8 cellular contexts compared by ENCODE assay signal in genomic region chr10:119029613-119030420, GRCh38. TPM values are rescaled to one million over a fixed set of nuclear protein-coding genes. Genes with fewer than 3 reads are reported as not detected.
DNase-seq lines count a peak whose midpoint lies in the region; ATAC-seq and TF ChIP-seq lines count a peak whose summit lies in the region.

Gene NANOS1 (plus strand): TSS chr10:119029714. CDS start chr10:119029802, 88 bp downstream.

- dilution Hi-C loops in mammary epithelial cell (cut with HindIII; ENCODE audit: low sequenced_read_pairs) = no loop called here

- H3K27me3 ChIP-seq in Panc1 (ENCODE audit: control insufficient read depth, insufficient read depth, low read length) (no peaks in the 10 kb centered on the region), mammary epithelial cell (ENCODE audit: insufficient read depth, low read length) (no peaks in the 10 kb centered on the region)

- no peak within 1 kb of the TSS for H3K27ac Mint-ChIP-seq in stimulated activated naive CD8-positive, alpha-beta T cell treated with anti-CD3 and anti-CD28 coated beads, Interleukin-15, Interleukin-2, amounts not matched to agents 100 ng/mL and 50 ng/mL, for 24 hours

- ATAC-seq in HG02870 (IDR thresholded peaks at IDR 0.05; ENCODE audit: unreplicated experiment) = peak; percentile 18
- ATAC-seq in Panc1 = peak; percentile 50

- no peak for TF ChIP-seq POLR2A in lower leg skin (IDR thresholded peaks at IDR 0.05)

- no peaks in the 10 kb centered on the region for H4K20me1 ChIP-seq in mammary epithelial cell (ENCODE audit: insufficient read depth, low read length)

- intact Hi-C loops in Panc1 (cut with micrococcal nuclease; ENCODE audit: unreplicated experiment) = loop anchor here (5.0 kb wide), 3 partner anchors 273 to 463 kb away; no protein-coding TSS in a partner anchor
- intact Hi-C loops in mammary epithelial cell (cut with micrococcal nuclease) = loop anchor here (2.0 to 10.0 kb wide), 3 partner anchors 229 to 463 kb away; no protein-coding TSS in a partner anchor
- intact Hi-C loops in lower leg skin (cut with DNase I; ENCODE audit: low total_unique reads) = no loop called here

- H3K36me3 ChIP-seq in Panc1 (ENCODE audit: control insufficient read depth, insufficient read depth, low read length) (peaks cover 14% of the 10 kb centered on the region), mammary epithelial cell (ENCODE audit: insufficient read depth, low read length) (peaks cover 16% of the 10 kb centered on the region)

- CTCF ChIA-PET in Panc1 (lab: Charles Lee) (interaction anchor here (0.7 kb wide), 1 partner anchor 292 kb away, joined by 3 read pairs; no protein-coding TSS in a partner anchor), mammary epithelial cell (lab: Charles Lee; ENCODE audit: low non-redundant PET) (interaction anchor here (0.5 kb wide), 1 partner anchor 23 kb away, joined by 3 read pairs; no protein-coding TSS in a partner anchor)

- H3K9me3 Mint-ChIP-seq in stimulated activated naive CD8-positive, alpha-beta T cell treated with anti-CD3 and anti-CD28 coated beads, Interleukin-15, Interleukin-2, amounts not matched to agents 100 ng/mL and 50 ng/mL, for 24 hours = no peaks in the 10 kb centered on the region

- POLR2A ChIA-PET in Panc1 (lab: Charles Lee) = interaction anchor here (0.5 kb wide), 1 partner anchor 214 kb away, joined by 3 read pairs; no protein-coding TSS in a partner anchor

- H3K9me3 ChIP-seq in Panc1 (ENCODE audit: control insufficient read depth, insufficient read depth, low read depth, low read length) (no peaks in the 10 kb centered on the region), mammary epithelial cell (replicated peaks; ENCODE audit: insufficient read depth, low read length) (no peaks in the 10 kb centered on the region)

- in situ Hi-C loops in Panc1 (cut with HindIII; ENCODE audit: low pct_unique_long_range_greater_than_20kb, low sequenced_read_pairs) (no loop called here), mammary epithelial cell (cut with MboI; ENCODE audit: low sequenced_read_pairs in 2 of 2) (loop anchor here in 1 of 2 donors (10.0 kb wide), 1 partner anchor 175 kb away; no protein-coding TSS in a partner anchor)

- H3K4me3 Mint-ChIP-seq in stimulated activated naive CD8-positive, alpha-beta T cell treated with anti-CD3 and anti-CD28 coated beads, Interleukin-15, Interleukin-2, amounts not matched to agents 100 ng/mL and 50 ng/mL, for 24 hours = peak within 1 kb of the TSS; percentile 53

- no CpG with 5 or more reads among the region's 136 CpGs for WGBS in mammary epithelial cell (ENCODE audit: low coverage, missing lambda C conversion rate)
- WGBS in lower leg skin, 2 donors = 0% methylated on average over 45 to 60 of the region's 136 CpGs

- H3K4me3 ChIP-seq in Panc1 (ENCODE audit: low read depth in 2 of 2, low read length in 2 of 2) (peak within 1 kb of the TSS; percentile 60 to 76), mammary epithelial cell (replicated peaks in 1 of 3; ENCODE audit: insufficient read depth in 1 of 3, low read depth in 2 of 3, low read length in 3 of 3) (peak within 1 kb of the TSS; percentile 39 to 71 (median 59)), lower leg skin (ENCODE audit: low read depth, poor library complexity, severe bottlenecking) (peak within 1 kb of the TSS; percentile 46)

- H3K4me1 Mint-ChIP-seq in stimulated activated naive CD8-positive, alpha-beta T cell treated with anti-CD3 and anti-CD28 coated beads, Interleukin-15, Interleukin-2, amounts not matched to agents 100 ng/mL and 50 ng/mL, for 24 hours (ENCODE audit: low read depth) = peaks cover 18% of the 10 kb centered on the region

- peaks cover 11% of the 10 kb centered on the region for H3K79me2 ChIP-seq in mammary epithelial cell (ENCODE audit: insufficient read depth, low read length)

- TF ChIP-seq CTCF in Panc1 (IDR thresholded peaks at IDR 0.05) (no peak), mammary epithelial cell (conservative IDR thresholded peaks at IDR 0.05 in 1 of 2, IDR thresholded peaks at IDR 0.05 in 1 of 2; ENCODE audit: extremely low read depth in 1 of 2, insufficient read depth in 1 of 2, low read depth in 1 of 2, low read length in 2 of 2) (no peak), lower leg skin (IDR thresholded peaks at IDR 0.05) (no peak)

- BruUV-seq in Panc1 (replicated peaks; lab: Mats Ljungman, UMichigan) = no TSS peak
- BruUV-seq in mammary epithelial cell (replicated peaks; lab: Mats Ljungman, UMichigan) = no TSS peak

- peak; percentile 19 for DNase-seq in NCI-H1694 treated with DMSO at 0.1 percent for 48 hours (lab: John Stamatoyannopoulos, UW)
- no peak for DNase-seq in NCI-H1694 (lab: John Stamatoyannopoulos, UW)
- no peak for DNase-seq in Panc1 (ENCODE audit: low read depth, low spot score)
- peak; percentile 39 for DNase-seq in mammary epithelial cell
- DNase-seq in lower leg skin (ENCODE audit: low spot score in 2 of 2) = no peak
- DNase-seq in AG08395 (ENCODE audit: low spot score) = no peak

- peaks cover 6% of the 10 kb centered on the region for H3K27me3 Mint-ChIP-seq in stimulated activated naive CD8-positive, alpha-beta T cell treated with anti-CD3 and anti-CD28 coated beads, Interleukin-15, Interleukin-2, amounts not matched to agents 100 ng/mL and 50 ng/mL, for 24 hours

- peak within 1 kb of the TSS; percentile 3 for H3K9ac ChIP-seq in mammary epithelial cell (ENCODE audit: insufficient read depth, low read length)

- peak within 1 kb of the TSS; percentile 38 for H2AFZ ChIP-seq in mammary epithelial cell (ENCODE audit: low read depth, low read length)

- H3K27ac ChIP-seq in Panc1 (ENCODE audit: low read length) = peak within 1 kb of the TSS; percentile 80
- H3K27ac ChIP-seq in mammary epithelial cell (ENCODE audit: insufficient read depth, low read depth, low read length) = no peak within 1 kb of the TSS

- H3K4me1 ChIP-seq in Panc1 (ENCODE audit: control insufficient read depth, insufficient read depth, low read length) (peaks cover 47% of the 10 kb centered on the region), mammary epithelial cell (ENCODE audit: insufficient read depth, low read length) (peaks cover 32% of the 10 kb centered on the region)

- peak within 1 kb of the TSS; percentile 92 for H3K4me2 ChIP-seq in mammary epithelial cell (ENCODE audit: insufficient read depth, low read depth, low read length)

- H3K36me3 Mint-ChIP-seq in stimulated activated naive CD8-positive, alpha-beta T cell treated with anti-CD3 and anti-CD28 coated beads, Interleukin-15, Interleukin-2, amounts not matched to agents 100 ng/mL and 50 ng/mL, for 24 hours (ENCODE audit: low read depth) = peaks cover 21% of the 10 kb centered on the region

RNA-seq across cellular contexts. Expression of gene NANOS1, which starts in this region (rescaled TPM):
- total RNA-seq in Panc1 (2021; ENCODE audit: unreplicated experiment) = 18.0 TPM
- 14.0 TPM for polyA plus RNA-seq in Panc1 (2012; ENCODE audit: insufficient read length)
- total RNA-seq in mammary epithelial cell = 1 to 10 TPM; 1.2 to 9.8 TPM
- polyA plus RNA-seq in mammary epithelial cell = 2.1 TPM
- polyA minus RNA-seq in mammary epithelial cell = not detected
- 1 to 10 TPM in 3 of 4 donors, under 1 TPM in 1; 0.34 to 3.6 (median 1.3) TPM for total RNA-seq in lower leg skin

Comparison
In these comparisons a context has a peak if more than half of its experiments do, and no peak if none do; other contexts are left out.
1. DNase-seq: peak in NCI-H1694 treated with DMSO at 0.1 percent for 48 hours (single experiment) and mammary epithelial cell (single experiment); none in NCI-H1694 (single experiment), Panc1 (single experiment), lower leg skin (0 of 2) and AG08395 (single experiment).
2. Peak in every context shown above with its lines, with median percentiles within 50 percentile points of each other: H3K4me3 ChIP-seq.